10 cellular contexts compared by ENCODE assay signal in the genomic region with DNA sequence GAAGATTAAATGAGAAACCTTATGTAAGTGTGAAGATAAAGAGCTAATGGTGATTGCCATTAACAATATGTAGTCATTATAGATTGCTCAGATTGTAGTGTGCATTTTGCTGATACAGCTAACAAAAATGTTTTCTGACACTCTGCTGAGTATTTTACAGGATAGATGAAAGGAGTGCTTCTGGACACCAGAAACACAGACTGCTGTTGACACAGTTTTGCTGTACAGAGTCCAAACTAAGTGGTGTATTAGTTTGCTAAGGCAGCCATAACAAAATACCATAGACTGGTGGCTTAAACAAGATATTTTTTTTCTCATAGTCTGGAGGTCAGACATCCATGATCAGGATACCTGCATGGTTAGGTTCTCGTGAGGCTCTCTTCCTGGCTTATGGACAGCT. TPM values are rescaled to one million over a fixed set of nuclear protein-coding genes. Genes with fewer than 3 reads are reported as not detected.
DNase-seq lines count a peak whose midpoint lies in the region; ATAC-seq, FAIRE-seq and TF ChIP-seq lines count a peak whose summit lies in the region.
"Had no signal": no experiment of that assay in that cellular context is flagged by ENCODE, and none has a peak within 500 bp of the region (broad histone marks: within the 10 kb centered on the region; RNA-seq: fewer than 3 reads in every experiment).

No MANE protein-coding gene starts in this region.

- H3K36me3 ChIP-seq in CD4-positive, alpha-beta memory T cell (ENCODE audit: insufficient read depth, low read length), result no peaks in the 10 kb centered on the region
- H3K36me3 ChIP-seq in HCT116 (ENCODE audit: control insufficient read depth in 1 of 2, insufficient read depth in 2 of 2, low read length in 2 of 2), result peaks cover 10 to 21% of the 10 kb centered on the region in 2 experiments

- H3K9me2 ChIP-seq in HCT116 (ENCODE audit: insufficient read depth), result no peaks in the 10 kb centered on the region

- RAD21 ChIA-PET in HCT116 (lab: Charles Lee; ENCODE audit: low non-redundant PET in 1 of 2, low total read pairs in 2 of 2, uncharacterized antibody in 2 of 2, unreplicated experiment in 2 of 2), result no interaction called here

- peaks cover 4 to 36% of the 10 kb centered on the region in 2 donors for H3K36me3 Mint-ChIP-seq in CD4-positive, alpha-beta memory T cell
- peaks cover 18% of the 10 kb centered on the region for H3K36me3 Mint-ChIP-seq in activated naive CD8-positive, alpha-beta T cell treated with anti-CD3 and anti-CD28 coated beads for 36 hours
- peaks cover 0 to 23% (median 0%) of the 10 kb centered on the region in 3 donors for H3K36me3 Mint-ChIP-seq in naive thymus-derived CD8-positive, alpha-beta T cell

- no peak for ATAC-seq in HCT116
- ATAC-seq in naive thymus-derived CD8-positive, alpha-beta T cell, result no peak

- H3K4me1 Mint-ChIP-seq in CD4-positive, alpha-beta memory T cell, result peaks cover 39 to 69% (median 50%) of the 10 kb centered on the region in 4 donors
- peaks cover 49% of the 10 kb centered on the region for H3K4me1 Mint-ChIP-seq in activated naive CD8-positive, alpha-beta T cell treated with anti-CD3 and anti-CD28 coated beads for 36 hours
- H3K4me1 Mint-ChIP-seq in naive thymus-derived CD8-positive, alpha-beta T cell, result peaks cover 20 to 60% (median 51%) of the 10 kb centered on the region in 4 donors

- no peak overlapping the region for H3K9ac ChIP-seq in HCT116 (ENCODE audit: low read length)

- peak overlapping the region; percentile 91; the same call in 1 of the 2 replicates for H3K4me2 ChIP-seq in HCT116 (ENCODE audit: low read length)

- no peak for DNase-seq in CD4-positive, alpha-beta memory T cell
- DNase-seq in HCT116 (ENCODE audit: low read depth, low spot score) (no peak), ureter (ENCODE audit: low spot score) (no peak), ecto neural progenitor cell (ENCODE audit: low spot score) (no peak), urothelium cell line (ENCODE audit: low spot score) (no peak)
- no peak for DNase-seq in activated naive CD8-positive, alpha-beta T cell treated with anti-CD3 and anti-CD28 coated beads for 36 hours
- no peak for DNase-seq in naive thymus-derived CD8-positive, alpha-beta T cell
- no peak for DNase-seq in stimulated activated CD4-positive, alpha-beta T cell treated with anti-CD3 and anti-CD28 coated beads, Interleukin-1b, Interleukin-23, amount 100 ng/mL, for 48 hours
- DNase-seq: DMS79, NCI-H774 had no signal

- TF ChIP-seq POLR2A in HCT116 (IDR thresholded peaks at IDR 0.05; ENCODE audit: borderline replicate concordance, extremely low read depth, insufficient read depth, insufficient read length), result no peak

- H3K27me3 Mint-ChIP-seq in CD4-positive, alpha-beta memory T cell, result peaks cover 0 to 1% of the 10 kb centered on the region in 2 donors
- H3K27me3 Mint-ChIP-seq in activated naive CD8-positive, alpha-beta T cell treated with anti-CD3 and anti-CD28 coated beads for 36 hours, result no peaks in the 10 kb centered on the region
- H3K27me3 Mint-ChIP-seq in naive thymus-derived CD8-positive, alpha-beta T cell, result peaks cover 0 to under 1% (median 0%) of the 10 kb centered on the region in 5 donors

- TF ChIP-seq CTCF in HCT116 (IDR thresholded peaks at IDR 0.05 in 2 of 3, conservative IDR thresholded peaks at IDR 0.05 in 1 of 3; ENCODE audit: borderline replicate concordance in 1 of 3, insufficient read depth in 1 of 3, low read depth in 2 of 3, low read length in 2 of 3), result no peak

- peaks cover 64% of the 10 kb centered on the region for H3K4me1 ChIP-seq in CD4-positive, alpha-beta memory T cell (ENCODE audit: insufficient read depth, low read length)
- H3K4me1 ChIP-seq in HCT116 (ENCODE audit: control insufficient read depth in 1 of 2, insufficient read depth in 2 of 2, low read length in 2 of 2), result peaks cover 8 to 21% of the 10 kb centered on the region in 2 experiments; a peak in 3 of 4 replicates

- peaks cover 25% of the 10 kb centered on the region; the same call in 1 of the 2 replicates for H4K20me1 ChIP-seq in HCT116 (ENCODE audit: insufficient read depth)

- no peaks in the 10 kb centered on the region for H3K9me3 Mint-ChIP-seq in CD4-positive, alpha-beta memory T cell
- no peaks in the 10 kb centered on the region for H3K9me3 Mint-ChIP-seq in activated naive CD8-positive, alpha-beta T cell treated with anti-CD3 and anti-CD28 coated beads for 36 hours
- H3K9me3 Mint-ChIP-seq in naive thymus-derived CD8-positive, alpha-beta T cell, result no peaks in the 10 kb centered on the region

- intact Hi-C loops in CD4-positive, alpha-beta memory T cell (cut with micrococcal nuclease), result loop anchor here (5.0 to 10.0 kb wide), 2 partner anchors 362 to 645 kb away; a partner anchor contains a TSS
- intact Hi-C loops in HCT116 (cut with micrococcal nuclease), result loop anchor here (5.0 kb wide), 1 partner anchor 72 kb away; a partner anchor contains a TSS

- CTCF ChIA-PET in CD4-positive, alpha-beta memory T cell (lab: Charles Lee; ENCODE audit: partially characterized antibody), result interaction anchor here (0.9 kb wide), 1 partner anchor 273 kb away, joined by 3 read pairs; no protein-coding TSS in a partner anchor
- CTCF ChIA-PET in HCT116 (lab: Charles Lee), result no interaction called here

- no peaks in the 10 kb centered on the region for H3K27me3 ChIP-seq in CD4-positive, alpha-beta memory T cell (ENCODE audit: insufficient read depth, low read length)
- H3K27me3 ChIP-seq in HCT116 (ENCODE audit: insufficient read depth, low read length), result no peaks in the 10 kb centered on the region

- H3K79me2 ChIP-seq in HCT116 (ENCODE audit: insufficient read depth, low read length), result peaks cover 72% of the 10 kb centered on the region

- no TSS peak for BruUV-seq in HCT116 (replicated peaks; lab: Mats Ljungman, UMichigan)

- POLR2A ChIA-PET in CD4-positive, alpha-beta memory T cell (lab: Charles Lee; ENCODE audit: partially characterized antibody), result interaction anchor here (0.7 to 1.0 kb wide), 3 partner anchors 36 to 71 kb away, joined by 3 to 5 read pairs (median 3); no protein-coding TSS in a partner anchor
- POLR2A ChIA-PET in HCT116 (lab: Charles Lee), result no interaction called here
- POLR2A ChIA-PET in naive thymus-derived CD8-positive, alpha-beta T cell (lab: Charles Lee), result no interaction called here

- peak overlapping the region; percentile 91 to 97 (median 96) for H3K4me3 Mint-ChIP-seq in CD4-positive, alpha-beta memory T cell
- H3K4me3 Mint-ChIP-seq in activated naive CD8-positive, alpha-beta T cell treated with anti-CD3 and anti-CD28 coated beads for 36 hours, result peak overlapping the region; percentile 95
- H3K4me3 Mint-ChIP-seq in naive thymus-derived CD8-positive, alpha-beta T cell, result peak overlapping the region; percentile 69 to 99 (median 95)

- no peak overlapping the region for H2AFZ ChIP-seq in HCT116 (ENCODE audit: low read depth, low read length, poor library complexity, severe bottlenecking)

- no peak overlapping the region for H3K4me3 ChIP-seq in CD4-positive, alpha-beta memory T cell (ENCODE audit: low read length in 2 of 2)
- no peak overlapping the region for H3K4me3 ChIP-seq in HCT116 (replicated peaks in 1 of 2; ENCODE audit: low read depth in 1 of 2, low read length in 2 of 2)

- peak overlapping the region in 6 of 7 donors; percentile 9 to 97 (median 48) for H3K27ac Mint-ChIP-seq in CD4-positive, alpha-beta memory T cell
- no peak overlapping the region for H3K27ac Mint-ChIP-seq in activated naive CD8-positive, alpha-beta T cell treated with anti-CD3 and anti-CD28 coated beads for 36 hours
- peak overlapping the region in 6 of 10 donors; percentile 12 to 86 (median 50) for H3K27ac Mint-ChIP-seq in naive thymus-derived CD8-positive, alpha-beta T cell

- TF ChIP-seq RAD21 in HCT116 (IDR thresholded peaks at IDR 0.05; ENCODE audit: low read depth), result no peak

- FAIRE-seq in urothelium cell line (lab: Jason Lieb, UNC), result no peak

- H3K27ac ChIP-seq in CD4-positive, alpha-beta memory T cell (ENCODE audit: low read depth, low read length), result no peak overlapping the region
- H3K27ac ChIP-seq in HCT116 (ENCODE audit: low read depth, low read length), result no peak overlapping the region

- no peaks in the 10 kb centered on the region for H3K9me3 ChIP-seq in CD4-positive, alpha-beta memory T cell (ENCODE audit: control insufficient read depth in 1 of 2, low read length in 2 of 2)
- no peaks in the 10 kb centered on the region for H3K9me3 ChIP-seq in HCT116 (ENCODE audit: control insufficient read depth in 1 of 2, insufficient read depth in 1 of 2, low read depth in 1 of 2, low read length in 2 of 2)

TF ChIP-seq in HCT116, 20 proteins besides CTCF, POLR2A, EP300 and RAD21:
- TF ChIP-seq CEBPB (IDR thresholded peaks at IDR 0.05; ENCODE audit: low read depth) (no peak), ELF1 (IDR thresholded peaks at IDR 0.05; ENCODE audit: borderline replicate concordance, low read depth) (no peak)
- TF ChIP-seq, protein P1, sequence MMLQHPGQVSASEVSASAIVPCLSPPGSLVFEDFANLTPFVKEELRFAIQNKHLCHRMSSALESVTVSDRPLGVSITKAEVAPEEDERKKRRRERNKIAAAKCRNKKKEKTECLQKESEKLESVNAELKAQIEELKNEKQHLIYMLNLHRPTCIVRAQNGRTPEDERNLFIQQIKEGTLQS (IDR thresholded peaks at IDR 0.05), result no peak

RNA-seq across cellular contexts. Expression of a gene that starts 2.2 kb away (rescaled TPM):
- 10 to 100 TPM; 53.4 to 59.5 TPM for total RNA-seq in CD4-positive, alpha-beta memory T cell
- 10 to 100 TPM; 43.8 to 96.1 TPM for polyA plus RNA-seq in CD4-positive, alpha-beta memory T cell
- 64.3 TPM for total RNA-seq in HCT116 (2021; ENCODE audit: unreplicated experiment)
- polyA plus RNA-seq in HCT116 (2012), result 18.2 and 27.6 TPM in 2 replicates
- total RNA-seq in activated naive CD8-positive, alpha-beta T cell treated with anti-CD3 and anti-CD28 coated beads for 36 hours, result 10 to 100 TPM; 75.6 to 76.5 TPM
- total RNA-seq in naive thymus-derived CD8-positive, alpha-beta T cell, result 10 to 100 TPM; 53.9 to 55.3 TPM
- polyA plus RNA-seq in naive thymus-derived CD8-positive, alpha-beta T cell, result 10 to 100 TPM; 66.7 to 77.6 (median 70.2) TPM
- 30.2 TPM for total RNA-seq in ureter
